8 cellular contexts compared by ENCODE assay signal in the genomic region with DNA sequence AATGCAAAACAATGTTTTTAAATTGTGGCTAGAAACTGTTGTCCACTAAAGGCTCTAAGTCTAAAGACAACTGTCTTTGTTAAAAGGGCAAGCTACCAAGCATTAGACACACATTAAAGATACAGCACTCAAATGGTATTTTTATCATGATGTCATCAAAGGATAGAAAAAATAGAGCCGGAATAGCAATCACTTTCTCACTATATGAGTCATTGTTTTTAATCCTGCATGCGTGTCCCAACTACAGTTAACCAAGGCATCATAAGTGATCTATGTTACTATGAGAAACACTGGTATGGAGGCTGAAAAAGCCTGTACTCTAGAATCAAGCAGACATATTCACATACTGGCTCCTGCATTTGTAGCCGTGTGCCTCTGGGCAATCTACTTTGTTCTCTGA. TPM values are rescaled to one million over a fixed set of nuclear protein-coding genes. Genes with fewer than 3 reads are reported as not detected.
DNase-seq lines count a peak whose midpoint lies in the region; ATAC-seq and TF ChIP-seq lines count a peak whose summit lies in the region.

No MANE protein-coding gene starts in this region.

- no peak for DNase-seq in left ventricle myocardium inferior
- no peak for DNase-seq in right cardiac atrium
- DNase-seq in amniotic epithelial cell (ENCODE audit: low read depth): peak; percentile 97
- peak; percentile 76 for DNase-seq in kidney epithelial cell (ENCODE audit: low read depth)
- DNase-seq in uterus: no peak
- no peak for DNase-seq in aorta

- H3K27ac ChIP-seq in left ventricle myocardium inferior (replicated peaks): peak overlapping the region; percentile 98
- H3K27ac ChIP-seq in right cardiac atrium (ENCODE audit: low read length): no peak overlapping the region
- peak overlapping the region; percentile 97 to 99 for H3K27ac ChIP-seq in uterus
- no peak overlapping the region for H3K27ac ChIP-seq in aorta (ENCODE audit: low read depth in 1 of 2, low read length in 2 of 2)

- TF ChIP-seq CTCF in left ventricle myocardium inferior (IDR thresholded peaks at IDR 0.05; ENCODE audit: borderline replicate concordance): no peak
- no peak for TF ChIP-seq CTCF in kidney epithelial cell (IDR thresholded peaks at IDR 0.05; ENCODE audit: insufficient read depth, low read length, poor library complexity, severe bottlenecking)
- TF ChIP-seq CTCF in uterus (IDR thresholded peaks at IDR 0.05): no peak

- TF ChIP-seq POLR2A in uterus (IDR thresholded peaks at IDR 0.05): no peak

- H3K4me1 ChIP-seq in left ventricle myocardium inferior: peaks cover 60% of the 10 kb centered on the region
- H3K4me1 ChIP-seq in right cardiac atrium (ENCODE audit: control insufficient read depth, insufficient read depth, low read length): no peaks in the 10 kb centered on the region
- H3K4me1 ChIP-seq in uterus: peaks cover 0 to 13% of the 10 kb centered on the region in 2 donors
- peaks cover 0 to 2% of the 10 kb centered on the region in 2 donors for H3K4me1 ChIP-seq in aorta (ENCODE audit: control insufficient read depth in 1 of 2, insufficient read depth in 2 of 2, low read length in 2 of 2)

- intact Hi-C loops in left ventricle myocardium inferior (cut with micrococcal nuclease): no loop called here
- intact Hi-C loops in right cardiac atrium (cut with DNase I): no loop called here
- intact Hi-C loops in uterus (cut with DNase I; ENCODE audit: low total_unique reads): no loop called here
- intact Hi-C loops in aorta (cut with DNase I): loop anchor here in 1 of 2 donors (2.0 kb wide), 2 partner anchors 43 to 663 kb away; no protein-coding TSS in a partner anchor

- H3K9me3 ChIP-seq in left ventricle myocardium inferior (replicated peaks): peaks cover 26% of the 10 kb centered on the region
- no peaks in the 10 kb centered on the region for H3K9me3 ChIP-seq in right cardiac atrium (ENCODE audit: control insufficient read depth, low read length)
- H3K9me3 ChIP-seq in uterus: no peaks in the 10 kb centered on the region
- H3K9me3 ChIP-seq in aorta (ENCODE audit: control insufficient read depth, low read length): no peaks in the 10 kb centered on the region

- H3K27me3 ChIP-seq in left ventricle myocardium inferior (ENCODE audit: low read depth) (no peaks in the 10 kb centered on the region), right cardiac atrium (ENCODE audit: control insufficient read depth, insufficient read depth) (no peaks in the 10 kb centered on the region), kidney epithelial cell (ENCODE audit: control insufficient read depth, insufficient read depth, low read length) (no peaks in the 10 kb centered on the region), uterus (no peaks in the 10 kb centered on the region), aorta (ENCODE audit: control insufficient read depth in 1 of 2, insufficient read depth in 2 of 2, low read length in 1 of 2) (no peaks in the 10 kb centered on the region)

- H3K36me3 ChIP-seq in left ventricle myocardium inferior: no peaks in the 10 kb centered on the region
- H3K36me3 ChIP-seq in kidney epithelial cell (ENCODE audit: control insufficient read depth, insufficient read depth, low read length): no peaks in the 10 kb centered on the region
- H3K36me3 ChIP-seq in uterus: no peaks in the 10 kb centered on the region
- H3K36me3 ChIP-seq in aorta (ENCODE audit: control insufficient read depth in 1 of 2, insufficient read depth in 2 of 2, low read length in 1 of 2): no peaks in the 10 kb centered on the region

- no peak overlapping the region for H3K4me3 ChIP-seq in left ventricle myocardium inferior
- no peak overlapping the region for H3K4me3 ChIP-seq in right cardiac atrium (ENCODE audit: low read length)
- no peak overlapping the region for H3K4me3 ChIP-seq in kidney epithelial cell (ENCODE audit: low read depth, low read length)
- H3K4me3 ChIP-seq in uterus: no peak overlapping the region
- no peak overlapping the region for H3K4me3 ChIP-seq in aorta (ENCODE audit: low read length in 2 of 2)

- no peak for ATAC-seq in right cardiac atrium
- ATAC-seq in HG02678 (IDR thresholded peaks at IDR 0.05; ENCODE audit: unreplicated experiment): no peak
- ATAC-seq in aorta (ENCODE audit: low FRiP score): no peak
- ATAC-seq in HG02973 (IDR thresholded peaks at IDR 0.05; ENCODE audit: unreplicated experiment): no peak

- 45% methylated on average over 3 of the region's 3 CpGs for WGBS in right cardiac atrium
- WGBS in aorta, 2 donors: 12 to 13% methylated on average over 3 of the region's 3 CpGs

RNA-seq across cellular contexts. Expression of gene PJA2, which starts 1.9 kb away (rescaled TPM):
- 77.5 TPM for total RNA-seq in left ventricle myocardium inferior
- 100 to 1,000 TPM in 1 of 4 donors, 10 to 100 TPM in 3; 96.9 to 122 (median 98.0) TPM for total RNA-seq in right cardiac atrium
- 37.4 TPM for polyA plus RNA-seq in right cardiac atrium
- 66.2 and 69.9 TPM in 2 replicates for total RNA-seq in kidney epithelial cell
- 100 to 1,000 TPM in 3 of 4 donors, 10 to 100 TPM in 1; 74.3 to 229 (median 135) TPM for total RNA-seq in uterus
- 100 to 1,000 TPM; 128 to 157 TPM for total RNA-seq in aorta
- polyA plus RNA-seq in aorta: 10 to 100 TPM; 65.9 to 74.0 TPM

Comparison
In these comparisons a context has a peak if more than half of its experiments do, and no peak if none do; other contexts are left out.
1. H3K27ac ChIP-seq: peak in left ventricle myocardium inferior (single experiment) and uterus (2 of 2); none in right cardiac atrium (single experiment) and aorta (0 of 2).
2. DNase-seq: peak in amniotic epithelial cell (single experiment) and kidney epithelial cell (single experiment); none in left ventricle myocardium inferior (single experiment), right cardiac atrium (0 of 3), uterus (0 of 2) and aorta (0 of 2).